ENCODE assay signal across 3 cellular contexts in the genomic region with DNA sequence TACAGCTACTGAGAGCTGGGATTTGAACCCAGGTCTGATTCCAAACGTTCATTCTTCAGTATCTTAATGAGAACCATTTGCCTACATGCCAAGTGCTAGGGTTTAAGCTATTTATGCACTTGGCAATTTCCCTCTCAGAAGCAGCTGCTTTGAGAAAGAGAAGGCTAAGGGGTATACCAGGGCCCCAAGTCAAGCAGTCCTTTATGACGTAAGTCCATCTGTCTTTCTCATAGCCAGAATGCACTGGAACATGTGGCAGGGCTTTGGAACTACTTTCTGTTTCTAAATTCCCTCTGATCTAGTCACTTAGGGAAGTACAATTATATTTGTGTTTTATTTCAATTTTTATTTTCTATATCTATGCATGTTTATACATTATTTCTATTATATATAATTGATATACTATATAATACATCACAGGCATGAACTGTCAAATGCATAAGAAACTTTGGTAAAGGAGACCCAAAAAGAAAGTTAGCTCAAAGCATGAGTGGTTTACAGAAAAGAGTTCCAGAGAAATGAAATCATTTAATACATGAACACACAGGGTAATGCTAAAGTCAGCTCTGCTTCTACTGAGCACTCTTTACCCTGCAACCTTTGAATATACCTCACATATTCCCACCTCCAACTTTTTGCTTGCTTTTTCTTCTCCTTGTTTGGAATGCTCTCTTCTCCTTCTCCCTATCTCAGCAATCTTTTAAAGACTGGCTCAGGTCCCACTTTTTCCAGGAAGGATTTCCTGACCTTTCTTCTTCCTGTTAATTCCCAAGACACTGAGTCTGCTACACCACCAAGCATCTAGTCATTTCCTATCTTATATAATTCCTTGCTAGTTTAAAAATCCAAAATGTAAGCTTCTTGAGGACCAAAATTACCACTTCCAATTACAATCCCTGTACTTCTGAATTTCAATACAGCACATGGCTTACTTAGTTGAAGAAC.
A peak's percentile ranks its signal among the peaks of the same experiment; 100 is the strongest.
TF ChIP-seq lines count a peak whose summit lies in the region.

No MANE protein-coding gene starts in this region.

TF ChIP-seq in SK-N-SH, 30 proteins besides CTCF, POLR2A, EP300 and RAD21 (continued from another document):
- TF ChIP-seq, protein P1, sequence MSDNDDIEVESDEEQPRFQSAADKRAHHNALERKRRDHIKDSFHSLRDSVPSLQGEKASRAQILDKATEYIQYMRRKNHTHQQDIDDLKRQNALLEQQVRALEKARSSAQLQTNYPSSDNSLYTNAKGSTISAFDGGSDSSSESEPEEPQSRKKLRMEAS (IDR thresholded peaks at IDR 0.05; ENCODE audit: low read depth): no peak
- no peak for TF ChIP-seq SIN3A (IDR thresholded peaks at IDR 0.05; ENCODE audit: borderline replicate concordance, low read depth, low read length)
- TF ChIP-seq FOXM1 (IDR thresholded peaks at IDR 0.05; ENCODE audit: low read depth): no peak
- peak; percentile 36; the same call in 1 of the 2 replicates for TF ChIP-seq NFIC (IDR thresholded peaks at IDR 0.05; ENCODE audit: borderline replicate concordance)
- TF ChIP-seq FOSL2 (IDR thresholded peaks at IDR 0.05; ENCODE audit: borderline replicate concordance, low read depth): no peak
TF ChIP-seq in SK-N-SH: peak in this region for 1.

TF ChIP-seq in SK-N-SH treated with all-trans-retinoic acid at 6 μM for 48 hours, 23 proteins besides CTCF, POLR2A, EP300 and RAD21:
- TF ChIP-seq, protein P2, sequence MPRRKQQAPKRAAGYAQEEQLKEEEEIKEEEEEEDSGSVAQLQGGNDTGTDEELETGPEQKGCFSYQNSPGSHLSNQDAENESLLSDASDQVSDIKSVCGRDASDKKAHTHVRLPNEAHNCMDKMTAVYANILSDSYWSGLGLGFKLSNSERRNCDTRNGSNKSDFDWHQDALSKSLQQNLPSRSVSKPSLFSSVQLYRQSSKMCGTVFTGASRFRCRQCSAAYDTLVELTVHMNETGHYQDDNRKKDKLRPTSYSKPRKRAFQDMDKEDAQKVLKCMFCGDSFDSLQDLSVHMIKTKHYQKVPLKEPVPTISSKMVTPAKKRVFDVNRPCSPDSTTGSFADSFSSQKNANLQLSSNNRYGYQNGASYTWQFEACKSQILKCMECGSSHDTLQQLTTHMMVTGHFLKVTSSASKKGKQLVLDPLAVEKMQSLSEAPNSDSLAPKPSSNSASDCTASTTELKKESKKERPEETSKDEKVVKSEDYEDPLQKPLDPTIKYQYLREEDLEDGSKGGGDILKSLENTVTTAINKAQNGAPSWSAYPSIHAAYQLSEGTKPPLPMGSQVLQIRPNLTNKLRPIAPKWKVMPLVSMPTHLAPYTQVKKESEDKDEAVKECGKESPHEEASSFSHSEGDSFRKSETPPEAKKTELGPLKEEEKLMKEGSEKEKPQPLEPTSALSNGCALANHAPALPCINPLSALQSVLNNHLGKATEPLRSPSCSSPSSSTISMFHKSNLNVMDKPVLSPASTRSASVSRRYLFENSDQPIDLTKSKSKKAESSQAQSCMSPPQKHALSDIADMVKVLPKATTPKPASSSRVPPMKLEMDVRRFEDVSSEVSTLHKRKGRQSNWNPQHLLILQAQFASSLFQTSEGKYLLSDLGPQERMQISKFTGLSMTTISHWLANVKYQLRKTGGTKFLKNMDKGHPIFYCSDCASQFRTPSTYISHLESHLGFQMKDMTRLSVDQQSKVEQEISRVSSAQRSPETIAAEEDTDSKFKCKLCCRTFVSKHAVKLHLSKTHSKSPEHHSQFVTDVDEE (CRISPR knock-in tag; IDR thresholded peaks at IDR 0.05): no peak
- no peak for TF ChIP-seq SNAI2 (CRISPR knock-in tag; IDR thresholded peaks at IDR 0.05)
- TF ChIP-seq CSDC2 (CRISPR knock-in tag; IDR thresholded peaks at IDR 0.05): no peak
- no peak for TF ChIP-seq ZNF565 (CRISPR knock-in tag; conservative IDR thresholded peaks at IDR 0.05; ENCODE audit: low read depth)
- no peak for TF ChIP-seq ARNTL (CRISPR knock-in tag; IDR thresholded peaks at IDR 0.05; ENCODE audit: borderline replicate concordance, low read depth)
- no peak for TF ChIP-seq ZFP30 (CRISPR knock-in tag; IDR thresholded peaks at IDR 0.05)
- TF ChIP-seq PPARA (CRISPR knock-in tag; IDR thresholded peaks at IDR 0.05; ENCODE audit: borderline replicate concordance): no peak
- TF ChIP-seq ESRRG (CRISPR knock-in tag; IDR thresholded peaks at IDR 0.05): no peak
- TF ChIP-seq, protein P3, sequence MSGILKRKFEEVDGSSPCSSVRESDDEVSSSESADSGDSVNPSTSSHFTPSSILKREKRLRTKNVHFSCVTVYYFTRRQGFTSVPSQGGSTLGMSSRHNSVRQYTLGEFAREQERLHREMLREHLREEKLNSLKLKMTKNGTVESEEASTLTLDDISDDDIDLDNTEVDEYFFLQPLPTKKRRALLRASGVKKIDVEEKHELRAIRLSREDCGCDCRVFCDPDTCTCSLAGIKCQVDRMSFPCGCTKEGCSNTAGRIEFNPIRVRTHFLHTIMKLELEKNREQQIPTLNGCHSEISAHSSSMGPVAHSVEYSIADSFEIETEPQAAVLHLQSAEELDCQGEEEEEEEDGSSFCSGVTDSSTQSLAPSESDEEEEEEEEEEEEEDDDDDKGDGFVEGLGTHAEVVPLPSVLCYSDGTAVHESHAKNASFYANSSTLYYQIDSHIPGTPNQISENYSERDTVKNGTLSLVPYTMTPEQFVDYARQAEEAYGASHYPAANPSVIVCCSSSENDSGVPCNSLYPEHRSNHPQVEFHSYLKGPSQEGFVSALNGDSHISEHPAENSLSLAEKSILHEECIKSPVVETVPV (CRISPR knock-in tag; IDR thresholded peaks at IDR 0.05): no peak
- TF ChIP-seq, protein P4, sequence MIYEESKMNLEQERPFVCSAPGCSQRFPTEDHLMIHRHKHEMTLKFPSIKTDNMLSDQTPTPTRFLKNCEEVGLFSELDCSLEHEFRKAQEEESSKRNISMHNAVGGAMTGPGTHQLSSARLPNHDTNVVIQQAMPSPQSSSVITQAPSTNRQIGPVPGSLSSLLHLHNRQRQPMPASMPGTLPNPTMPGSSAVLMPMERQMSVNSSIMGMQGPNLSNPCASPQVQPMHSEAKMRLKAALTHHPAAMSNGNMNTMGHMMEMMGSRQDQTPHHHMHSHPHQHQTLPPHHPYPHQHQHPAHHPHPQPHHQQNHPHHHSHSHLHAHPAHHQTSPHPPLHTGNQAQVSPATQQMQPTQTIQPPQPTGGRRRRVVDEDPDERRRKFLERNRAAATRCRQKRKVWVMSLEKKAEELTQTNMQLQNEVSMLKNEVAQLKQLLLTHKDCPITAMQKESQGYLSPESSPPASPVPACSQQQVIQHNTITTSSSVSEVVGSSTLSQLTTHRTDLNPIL (CRISPR knock-in tag; IDR thresholded peaks at IDR 0.05; ENCODE audit: low read depth): no peak
TF ChIP-seq in SK-N-SH treated with all-trans-retinoic acid at 6 μM for 48 hours: peak in this region for 0.

TF ChIP-seq in GM23338, 12 proteins besides CTCF, POLR2A, EP300 and RAD21:
- TF ChIP-seq, protein P5, sequence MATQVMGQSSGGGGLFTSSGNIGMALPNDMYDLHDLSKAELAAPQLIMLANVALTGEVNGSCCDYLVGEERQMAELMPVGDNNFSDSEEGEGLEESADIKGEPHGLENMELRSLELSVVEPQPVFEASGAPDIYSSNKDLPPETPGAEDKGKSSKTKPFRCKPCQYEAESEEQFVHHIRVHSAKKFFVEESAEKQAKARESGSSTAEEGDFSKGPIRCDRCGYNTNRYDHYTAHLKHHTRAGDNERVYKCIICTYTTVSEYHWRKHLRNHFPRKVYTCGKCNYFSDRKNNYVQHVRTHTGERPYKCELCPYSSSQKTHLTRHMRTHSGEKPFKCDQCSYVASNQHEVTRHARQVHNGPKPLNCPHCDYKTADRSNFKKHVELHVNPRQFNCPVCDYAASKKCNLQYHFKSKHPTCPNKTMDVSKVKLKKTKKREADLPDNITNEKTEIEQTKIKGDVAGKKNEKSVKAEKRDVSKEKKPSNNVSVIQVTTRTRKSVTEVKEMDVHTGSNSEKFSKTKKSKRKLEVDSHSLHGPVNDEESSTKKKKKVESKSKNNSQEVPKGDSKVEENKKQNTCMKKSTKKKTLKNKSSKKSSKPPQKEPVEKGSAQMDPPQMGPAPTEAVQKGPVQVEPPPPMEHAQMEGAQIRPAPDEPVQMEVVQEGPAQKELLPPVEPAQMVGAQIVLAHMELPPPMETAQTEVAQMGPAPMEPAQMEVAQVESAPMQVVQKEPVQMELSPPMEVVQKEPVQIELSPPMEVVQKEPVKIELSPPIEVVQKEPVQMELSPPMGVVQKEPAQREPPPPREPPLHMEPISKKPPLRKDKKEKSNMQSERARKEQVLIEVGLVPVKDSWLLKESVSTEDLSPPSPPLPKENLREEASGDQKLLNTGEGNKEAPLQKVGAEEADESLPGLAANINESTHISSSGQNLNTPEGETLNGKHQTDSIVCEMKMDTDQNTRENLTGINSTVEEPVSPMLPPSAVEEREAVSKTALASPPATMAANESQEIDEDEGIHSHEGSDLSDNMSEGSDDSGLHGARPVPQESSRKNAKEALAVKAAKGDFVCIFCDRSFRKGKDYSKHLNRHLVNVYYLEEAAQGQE (IDR thresholded peaks at IDR 0.05; ENCODE audit: unreplicated experiment): no peak
- TF ChIP-seq EZH2phosphoT487 (IDR thresholded peaks at IDR 0.05; ENCODE audit: unreplicated experiment) (no peak), JUNB (IDR thresholded peaks at IDR 0.05; ENCODE audit: unreplicated experiment) (no peak), ZNF331 (CRISPR knock-in tag; IDR thresholded peaks at IDR 0.05; ENCODE audit: low read depth) (no peak), ZNF114 (CRISPR knock-in tag; IDR thresholded peaks at IDR 0.05) (no peak)
